In the genomic region with DNA sequence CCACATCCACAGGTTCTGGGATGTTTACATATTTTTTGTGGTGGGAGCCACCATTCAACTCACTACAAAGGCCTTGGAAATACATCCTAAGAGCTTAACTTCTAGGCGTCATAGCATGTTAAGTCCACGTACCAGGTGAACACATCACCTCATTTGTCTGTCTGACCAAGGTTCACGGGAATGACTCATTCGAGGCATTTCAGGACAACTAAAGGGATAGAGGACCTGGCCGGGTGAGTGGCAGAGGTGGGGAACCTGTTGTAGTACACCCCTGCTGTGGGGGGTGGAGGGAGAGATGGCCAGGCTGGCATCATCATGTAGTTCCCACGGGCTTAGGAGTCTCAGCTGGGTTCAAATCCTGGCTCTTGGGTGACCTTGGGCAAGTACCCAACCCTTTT, we compare ENCODE assay signal across 15 cellular contexts. TPM values are rescaled to one million over a fixed set of nuclear protein-coding genes. Genes with fewer than 3 reads are reported as not detected.
A peak's percentile ranks its signal among the peaks of the same experiment; 100 is the strongest.
DNase-seq lines count a peak whose midpoint lies in the region; ATAC-seq and TF ChIP-seq lines count a peak whose summit lies in the region.
"Had no signal": no experiment of that assay in that cellular context is flagged by ENCODE, and none has a peak within 500 bp of the region (broad histone marks: within the 10 kb centered on the region; RNA-seq: fewer than 3 reads in every experiment).

No MANE protein-coding gene starts in this region.

- intact Hi-C loops in psoas muscle (cut with DNase I) = loop anchor here in 1 of 2 donors (5.0 kb wide), 1 partner anchor 43 kb away; no protein-coding TSS in a partner anchor

- peak overlapping the region; percentile 91 for H3K27ac ChIP-seq in psoas muscle
- H3K27ac ChIP-seq: neutrophil had no signal

- WGBS in psoas muscle, 3 donors = 71 to 90% (median 76%) methylated on average over 6 of the region's 6 CpGs

- no peak overlapping the region for H3K4me3 ChIP-seq in psoas muscle

- DNase-seq in HFFc6 (no peak), T-helper 17 cell (no peak), psoas muscle (peak in 1 of 2 donors; percentile 33), hypothalamus (lab: John Stamatoyannopoulos, UW) (no peak), AG08396 (ENCODE audit: low spot score) (no peak), NCI-H187 treated with DMSO at 0.1 percent for 48 hours (lab: John Stamatoyannopoulos, UW) (no peak)
- DNase-seq: activated CD4-positive, alpha-beta T cell treated with anti-CD3 and anti-CD28 coated beads, Interleukin-2, amount 10 ng/mL, durations not matched to agents 24 days and 14 days; activated T-cell treated with anti-CD3 and anti-CD28 coated beads, Interleukin-2, amount 50 U/mL, for 48 hours; AML-193; GOT3; NCI-H2029 treated with DMSO at 0.1 percent for 48 hours; NCI-H524 treated with DMSO at 0.1 percent for 48 hours had no signal

- TF ChIP-seq CTCF in HFFc6 (IDR thresholded peaks at IDR 0.05) (no peak), psoas muscle (IDR thresholded peaks at IDR 0.05) (no peak)

- H3K27ac Mint-ChIP-seq in HFFc6 = peak overlapping the region; percentile 45
- H3K27ac Mint-ChIP-seq in T-helper 17 cell = peak overlapping the region; percentile 16
- H3K27ac Mint-ChIP-seq: activated CD4-positive, alpha-beta T cell treated with anti-CD3 and anti-CD28 coated beads, Interleukin-2, amount 10 ng/mL, durations not matched to agents 24 days and 14 days had no signal

- H3K4me1 ChIP-seq in psoas muscle = peaks cover 67% of the 10 kb centered on the region

- no peaks in the 10 kb centered on the region for H3K36me3 ChIP-seq in psoas muscle (ENCODE audit: insufficient read depth in 1 of 2, low read depth in 1 of 2)
- H3K36me3 ChIP-seq: neutrophil had no signal

- no peak for ATAC-seq in T-helper 17 cell
- ATAC-seq in esophagus mucosa = peak; percentile 72
- ATAC-seq in psoas muscle = no peak
- no peak for ATAC-seq in GM18511 (IDR thresholded peaks at IDR 0.05; ENCODE audit: unreplicated experiment)

- no peaks in the 10 kb centered on the region for H3K27me3 ChIP-seq in psoas muscle (ENCODE audit: insufficient read depth in 3 of 3, low read length in 2 of 3)
- H3K27me3 ChIP-seq: neutrophil had no signal

- H3K9me3 ChIP-seq in T-helper 17 cell (ENCODE audit: control insufficient read depth, low read length, poor library complexity, severe bottlenecking) = no peaks in the 10 kb centered on the region
- no peaks in the 10 kb centered on the region for H3K9me3 ChIP-seq in psoas muscle
- H3K9me3 ChIP-seq: neutrophil had no signal

- no peaks in the 10 kb centered on the region for H3K9me3 Mint-ChIP-seq in HFFc6
- H3K9me3 Mint-ChIP-seq: activated CD4-positive, alpha-beta T cell treated with anti-CD3 and anti-CD28 coated beads, Interleukin-2, amount 10 ng/mL, durations not matched to agents 24 days and 14 days had no signal

- peaks cover 55% of the 10 kb centered on the region for H3K4me1 Mint-ChIP-seq in HFFc6 (ENCODE audit: low read depth)
- H3K4me1 Mint-ChIP-seq in T-helper 17 cell = peaks cover 14% of the 10 kb centered on the region

- H3K27me3 Mint-ChIP-seq in HFFc6 (ENCODE audit: insufficient read depth) = peaks cover 3% of the 10 kb centered on the region; the same call in 1 of the 2 replicates
- no peaks in the 10 kb centered on the region for H3K27me3 Mint-ChIP-seq in T-helper 17 cell
- H3K27me3 Mint-ChIP-seq: activated CD4-positive, alpha-beta T cell treated with anti-CD3 and anti-CD28 coated beads, Interleukin-2, amount 10 ng/mL, durations not matched to agents 24 days and 14 days had no signal

- H3K36me3 Mint-ChIP-seq in HFFc6 (ENCODE audit: low read depth) = peaks cover 12% of the 10 kb centered on the region
- no peaks in the 10 kb centered on the region for H3K36me3 Mint-ChIP-seq in T-helper 17 cell (ENCODE audit: low read depth)

- H3K4me3 Mint-ChIP-seq in HFFc6 (no peak overlapping the region), T-helper 17 cell (no peak overlapping the region)
- H3K4me3 Mint-ChIP-seq: activated CD4-positive, alpha-beta T cell treated with anti-CD3 and anti-CD28 coated beads, Interleukin-2, amount 10 ng/mL, durations not matched to agents 24 days and 14 days had no signal

RNA-seq across cellular contexts. Expression of a gene that starts 51.5 kb away (rescaled TPM):
- total RNA-seq in HFFc6 (2021; fragmentation: NEBNext Ultra II Directional; extraction: Animal tissue kit (Norgen Biotek cat#: 25700)) = 10 to 100 TPM; 11.8 to 16.7 (median 15.5) TPM
- total RNA-seq in T-helper 17 cell (10 to 100 TPM; 32.1 to 34.8 TPM), esophagus mucosa (7.9 TPM), psoas muscle (10 to 100 TPM in 3 of 4 donors, 1 to 10 TPM in 1; 9.6 to 22.4 (median 13.7) TPM)
- polyA plus RNA-seq in psoas muscle = 1 to 10 TPM; 3.1 to 9.9 (median 4.9) TPM

RNA-seq across cellular contexts. Expression of a gene that starts 52.8 kb away (rescaled TPM):
- total RNA-seq in HFFc6 (2021; fragmentation: NEBNext Ultra II Directional; extraction: Animal tissue kit (Norgen Biotek cat#: 25700)) = 100 to 1,000 TPM; 321 to 395 (median 334) TPM
- total RNA-seq in T-helper 17 cell (under 1 TPM in 1 of 2 donors, not detected in 1; 0.70 TPM), esophagus mucosa (37.0 TPM), psoas muscle (10 to 100 TPM; 27.8 to 46.3 (median 31.7) TPM)
- 10 to 100 TPM; 14.7 to 25.1 (median 19.5) TPM for polyA plus RNA-seq in psoas muscle

Comparison
In these comparisons a context has a peak if more than half of its experiments do, and no peak if none do; other contexts are left out.
1. RNA of a gene that starts 52.8 kb away (total RNA-seq): 321 to 395 TPM in HFFc6, 37.0 TPM in esophagus mucosa (single experiment) and 27.8 to 46.3 TPM in psoas muscle; 0.70 TPM in T-helper 17 cell; every median in the first group is over 10 times any median in the second.